2 cellular contexts compared by ENCODE assay signal in genomic region chr9:136726118-136726517, GRCh38.
TF ChIP-seq lines count a peak whose summit lies in the region.

No MANE protein-coding gene starts in this region.

TF ChIP-seq in A549, 52 proteins besides CTCF, POLR2A, EP300 and RAD21 (continued from another document):
- no peak for TF ChIP-seq RFX5 (IDR thresholded peaks at IDR 0.05)
- no peak for TF ChIP-seq HMGXB4 (CRISPR knock-in tag; IDR thresholded peaks at IDR 0.05; ENCODE audit: borderline replicate concordance)
- TF ChIP-seq HES2 (IDR thresholded peaks at IDR 0.05) = no peak
- TF ChIP-seq SMC3 (IDR thresholded peaks at IDR 0.05) = no peak
- TF ChIP-seq CHD2 (IDR thresholded peaks at IDR 0.05; ENCODE audit: low read length, partially characterized antibody) = no peak
- TF ChIP-seq E2F6 (IDR thresholded peaks at IDR 0.05; ENCODE audit: borderline replicate concordance, low read depth) = no peak
- no peak for TF ChIP-seq RARB (CRISPR knock-in tag; IDR thresholded peaks at IDR 0.05)
- TF ChIP-seq FOSL2 (IDR thresholded peaks at IDR 0.05) = no peak
- no peak for TF ChIP-seq FOSL2 (CRISPR knock-in tag; IDR thresholded peaks at IDR 0.05)
- no peak for TF ChIP-seq ZFP36 (IDR thresholded peaks at IDR 0.05; ENCODE audit: borderline replicate concordance, partially characterized antibody)
- TF ChIP-seq BCL3 (IDR thresholded peaks at IDR 0.05) = no peak
- TF ChIP-seq CHD4 (IDR thresholded peaks at IDR 0.05; ENCODE audit: borderline replicate concordance) = no peak
- TF ChIP-seq JUNB (IDR thresholded peaks at IDR 0.05) = no peak
- no peak for TF ChIP-seq CBX8 (IDR thresholded peaks at IDR 0.05)
- no peak for TF ChIP-seq HOXA7 (CRISPR knock-in tag; IDR thresholded peaks at IDR 0.05)
- TF ChIP-seq ZNF302 (CRISPR knock-in tag; IDR thresholded peaks at IDR 0.05) = no peak
- TF ChIP-seq MAX (IDR thresholded peaks at IDR 0.05) = no peak
- no peak for TF ChIP-seq EHMT2 (IDR thresholded peaks at IDR 0.05; ENCODE audit: low read depth)
- TF ChIP-seq RNF2 (IDR thresholded peaks at IDR 0.05; ENCODE audit: borderline replicate concordance, low read depth) = no peak
TF ChIP-seq in A549: peak in this region for 0.

TF ChIP-seq in HEK293, 187 proteins besides CTCF, POLR2A, EP300 and RAD21:
- TF ChIP-seq PRDM1 (tag by site-specific recombination; IDR thresholded peaks at IDR 0.05) = 0 out of 2 replicates have a peak, but pooled peaks have one; percentile 13
- peak; percentile 83 for TF ChIP-seq SCRT2 (tag by site-specific recombination; IDR thresholded peaks at IDR 0.05)
- no peak for TF ChIP-seq ZNF843 (tag by site-specific recombination; IDR thresholded peaks at IDR 0.05)
- peak; percentile 28; the same call in 1 of the 2 replicates for TF ChIP-seq SCRT1 (tag by site-specific recombination; IDR thresholded peaks at IDR 0.05; ENCODE audit: borderline replicate concordance)
- TF ChIP-seq ZNF600 (tag by site-specific recombination; IDR thresholded peaks at IDR 0.05) = peak; percentile 80
- no peak for TF ChIP-seq ZNF341 (tag by site-specific recombination; IDR thresholded peaks at IDR 0.05; ENCODE audit: low read depth)
TF ChIP-seq in HEK293: peak in this region for 4.
